ENCODE assay signal across 1 cellular context in the genomic region with DNA sequence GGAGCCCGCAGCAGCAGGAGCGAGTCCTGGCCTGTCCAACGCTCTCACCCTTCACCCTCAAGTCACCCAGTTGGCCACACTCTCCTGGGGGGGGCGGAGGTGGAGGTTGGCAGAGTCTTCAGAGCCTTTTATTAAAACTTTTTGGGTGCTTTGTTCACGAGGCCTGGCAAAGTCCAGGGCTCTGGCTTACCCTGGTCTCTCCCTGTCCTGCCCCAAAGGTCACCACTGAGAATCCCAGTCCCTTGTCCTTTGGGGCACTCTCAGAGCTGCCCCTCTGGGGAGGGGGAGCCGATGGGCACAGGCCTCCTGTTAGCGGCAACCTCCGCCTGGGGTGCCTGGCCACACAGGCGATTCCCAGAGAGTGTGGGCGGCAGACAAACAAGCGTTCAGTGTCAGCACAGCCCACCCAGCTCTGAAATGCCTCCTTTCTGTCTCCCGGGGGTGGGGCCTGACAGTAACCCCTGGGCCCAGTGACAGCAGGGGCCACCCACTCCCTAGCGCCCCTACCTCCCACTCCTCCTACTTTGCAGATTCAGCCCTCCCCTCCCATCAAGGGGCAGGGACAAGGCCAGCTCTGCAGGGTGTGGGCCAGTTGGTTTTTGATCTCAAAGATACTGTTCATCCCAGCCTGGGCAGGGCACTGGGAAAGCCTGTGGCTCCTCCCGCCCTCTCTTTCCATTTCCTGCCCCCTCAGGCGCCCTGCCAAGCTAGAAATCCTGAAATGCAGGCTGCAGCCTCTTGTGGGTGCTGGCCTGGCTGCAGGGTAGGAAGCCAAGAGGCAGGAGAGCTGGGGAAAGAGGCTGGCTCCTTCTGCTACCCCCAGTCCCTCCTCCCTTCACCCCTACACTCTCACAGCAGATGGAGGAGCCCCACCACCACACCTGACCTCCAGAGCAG.
TF ChIP-seq lines count a peak whose summit lies in the region.

No MANE protein-coding gene starts in this region.

TF ChIP-seq in HepG2, 621 proteins besides CTCF, POLR2A, EP300 and RAD21 (continued from another document and continues in another):
- TF ChIP-seq ZC3H4 (CRISPR knock-in tag; IDR thresholded peaks at IDR 0.05; ENCODE audit: borderline replicate concordance) (0 out of 2 replicates have a peak, but pooled peaks have one; percentile 47), ZNF776 (CRISPR knock-in tag; IDR thresholded peaks at IDR 0.05) (peak; percentile 52), ZNF274 (CRISPR knock-in tag; IDR thresholded peaks at IDR 0.05) (peak; percentile 58; the same call in 1 of the 2 replicates), CHCHD3 (CRISPR knock-in tag; IDR thresholded peaks at IDR 0.05) (0 out of 2 replicates have a peak, but pooled peaks have one; percentile 21), KAT8 (CRISPR knock-in tag; IDR thresholded peaks at IDR 0.05) (peak; percentile 60), FOXO1 (CRISPR knock-in tag; IDR thresholded peaks at IDR 0.05) (peak; percentile 55; the same call in 1 of the 2 replicates), NCOA2 (CRISPR knock-in tag; IDR thresholded peaks at IDR 0.05) (peak; percentile 73), SRY (CRISPR knock-in tag; IDR thresholded peaks at IDR 0.05) (peak; percentile 74; the same call in 1 of the 2 replicates), ZNF782 (CRISPR knock-in tag; IDR thresholded peaks at IDR 0.05; ENCODE audit: borderline replicate concordance) (peak; percentile 56; the same call in 1 of the 2 replicates), YEATS4 (CRISPR knock-in tag; IDR thresholded peaks at IDR 0.05; ENCODE audit: borderline replicate concordance) (peak; percentile 64; the same call in 1 of the 2 replicates), ZNF577 (CRISPR knock-in tag; IDR thresholded peaks at IDR 0.05; ENCODE audit: borderline replicate concordance, low read depth) (no peak), ATAD3A (CRISPR knock-in tag; IDR thresholded peaks at IDR 0.05) (0 out of 2 replicates have a peak, but pooled peaks have one; percentile 14), RELA (CRISPR knock-in tag; IDR thresholded peaks at IDR 0.05) (0 out of 2 replicates have a peak, but pooled peaks have one; percentile 29), EEA1 (CRISPR knock-in tag; IDR thresholded peaks at IDR 0.05; ENCODE audit: borderline replicate concordance) (peak; percentile 25; the same call in 1 of the 2 replicates), MIER2 (CRISPR knock-in tag; IDR thresholded peaks at IDR 0.05) (peak; percentile 5; the same call in 1 of the 2 replicates), ZNF891 (CRISPR knock-in tag; IDR thresholded peaks at IDR 0.05) (peak; percentile 45; the same call in 1 of the 2 replicates), CCAR2 (optimal IDR thresholded peaks at IDR 0.05; ENCODE audit: low read depth, low read length) (no peak), SIX1 (CRISPR knock-in tag; IDR thresholded peaks at IDR 0.05; ENCODE audit: borderline replicate concordance) (0 out of 2 replicates have a peak, but pooled peaks have one; percentile 59), EED (CRISPR knock-in tag; IDR thresholded peaks at IDR 0.05) (0 out of 2 replicates have a peak, but pooled peaks have one; percentile 17), PPARG (CRISPR knock-in tag; conservative IDR thresholded peaks at IDR 0.05) (peak; percentile 34; the same call in 1 of the 2 replicates), ZNF124 (CRISPR knock-in tag; IDR thresholded peaks at IDR 0.05) (0 out of 2 replicates have a peak, but pooled peaks have one; percentile 64), ZNF343 (CRISPR knock-in tag; IDR thresholded peaks at IDR 0.05) (0 out of 2 replicates have a peak, but pooled peaks have one; percentile 81), SP2 (CRISPR knock-in tag; IDR thresholded peaks at IDR 0.05) (no peak; the same call in 1 of the 2 replicates)
- TF ChIP-seq, protein P1, sequence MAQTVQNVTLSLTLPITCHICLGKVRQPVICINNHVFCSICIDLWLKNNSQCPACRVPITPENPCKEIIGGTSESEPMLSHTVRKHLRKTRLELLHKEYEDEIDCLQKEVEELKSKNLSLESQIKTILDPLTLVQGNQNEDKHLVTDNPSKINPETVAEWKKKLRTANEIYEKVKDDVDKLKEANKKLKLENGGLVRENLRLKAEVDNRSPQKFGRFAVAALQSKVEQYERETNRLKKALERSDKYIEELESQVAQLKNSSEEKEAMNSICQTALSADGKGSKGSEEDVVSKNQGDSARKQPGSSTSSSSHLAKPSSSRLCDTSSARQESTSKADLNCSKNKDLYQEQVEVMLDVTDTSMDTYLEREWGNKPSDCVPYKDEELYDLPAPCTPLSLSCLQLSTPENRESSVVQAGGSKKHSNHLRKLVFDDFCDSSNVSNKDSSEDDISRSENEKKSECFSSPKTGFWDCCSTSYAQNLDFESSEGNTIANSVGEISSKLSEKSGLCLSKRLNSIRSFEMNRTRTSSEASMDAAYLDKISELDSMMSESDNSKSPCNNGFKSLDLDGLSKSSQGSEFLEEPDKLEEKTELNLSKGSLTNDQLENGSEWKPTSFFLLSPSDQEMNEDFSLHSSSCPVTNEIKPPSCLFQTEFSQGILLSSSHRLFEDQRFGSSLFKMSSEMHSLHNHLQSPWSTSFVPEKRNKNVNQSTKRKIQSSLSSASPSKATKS (CRISPR knock-in tag; IDR thresholded peaks at IDR 0.05): no peak
- TF ChIP-seq, protein P2, sequence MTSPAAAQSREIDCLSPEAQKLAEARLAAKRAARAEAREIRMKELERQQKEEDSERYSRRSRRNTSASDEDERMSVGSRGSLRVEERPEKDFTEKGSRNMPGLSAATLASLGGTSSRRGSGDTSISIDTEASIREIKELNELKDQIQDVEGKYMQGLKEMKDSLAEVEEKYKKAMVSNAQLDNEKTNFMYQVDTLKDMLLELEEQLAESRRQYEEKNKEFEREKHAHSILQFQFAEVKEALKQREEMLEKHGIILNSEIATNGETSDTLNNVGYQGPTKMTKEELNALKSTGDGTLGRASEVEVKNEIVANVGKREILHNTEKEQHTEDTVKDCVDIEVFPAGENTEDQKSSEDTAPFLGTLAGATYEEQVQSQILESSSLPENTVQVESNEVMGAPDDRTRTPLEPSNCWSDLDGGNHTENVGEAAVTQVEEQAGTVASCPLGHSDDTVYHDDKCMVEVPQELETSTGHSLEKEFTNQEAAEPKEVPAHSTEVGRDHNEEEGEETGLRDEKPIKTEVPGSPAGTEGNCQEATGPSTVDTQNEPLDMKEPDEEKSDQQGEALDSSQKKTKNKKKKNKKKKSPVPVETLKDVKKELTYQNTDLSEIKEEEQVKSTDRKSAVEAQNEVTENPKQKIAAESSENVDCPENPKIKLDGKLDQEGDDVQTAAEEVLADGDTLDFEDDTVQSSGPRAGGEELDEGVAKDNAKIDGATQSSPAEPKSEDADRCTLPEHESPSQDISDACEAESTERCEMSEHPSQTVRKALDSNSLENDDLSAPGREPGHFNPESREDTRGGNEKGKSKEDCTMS (CRISPR knock-in tag; conservative IDR thresholded peaks at IDR 0.05): no peak
- TF ChIP-seq, protein P3, sequence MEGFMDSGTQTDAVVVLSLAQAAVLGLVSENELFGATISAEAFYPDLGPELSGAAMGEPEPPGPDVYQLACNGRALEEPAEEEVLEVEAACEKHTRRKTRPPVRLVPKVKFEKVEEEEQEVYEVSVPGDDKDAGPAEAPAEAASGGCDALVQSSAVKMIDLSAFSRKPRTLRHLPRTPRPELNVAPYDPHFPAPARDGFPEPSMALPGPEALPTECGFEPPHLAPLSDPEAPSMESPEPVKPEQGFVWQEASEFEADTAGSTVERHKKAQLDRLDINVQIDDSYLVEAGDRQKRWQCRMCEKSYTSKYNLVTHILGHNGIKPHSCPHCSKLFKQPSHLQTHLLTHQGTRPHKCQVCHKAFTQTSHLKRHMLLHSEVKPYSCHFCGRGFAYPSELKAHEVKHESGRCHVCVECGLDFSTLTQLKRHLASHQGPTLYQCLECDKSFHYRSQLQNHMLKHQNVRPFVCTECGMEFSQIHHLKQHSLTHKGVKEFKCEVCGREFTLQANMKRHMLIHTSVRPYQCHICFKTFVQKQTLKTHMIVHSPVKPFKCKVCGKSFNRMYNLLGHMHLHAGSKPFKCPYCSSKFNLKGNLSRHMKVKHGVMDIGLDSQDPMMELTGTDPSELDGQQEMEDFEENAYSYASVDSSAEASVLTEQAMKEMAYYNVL (CRISPR knock-in tag; IDR thresholded peaks at IDR 0.05; ENCODE audit: borderline replicate concordance): peak; percentile 78; the same call in 1 of the 2 replicates
- TF ChIP-seq, protein P4, sequence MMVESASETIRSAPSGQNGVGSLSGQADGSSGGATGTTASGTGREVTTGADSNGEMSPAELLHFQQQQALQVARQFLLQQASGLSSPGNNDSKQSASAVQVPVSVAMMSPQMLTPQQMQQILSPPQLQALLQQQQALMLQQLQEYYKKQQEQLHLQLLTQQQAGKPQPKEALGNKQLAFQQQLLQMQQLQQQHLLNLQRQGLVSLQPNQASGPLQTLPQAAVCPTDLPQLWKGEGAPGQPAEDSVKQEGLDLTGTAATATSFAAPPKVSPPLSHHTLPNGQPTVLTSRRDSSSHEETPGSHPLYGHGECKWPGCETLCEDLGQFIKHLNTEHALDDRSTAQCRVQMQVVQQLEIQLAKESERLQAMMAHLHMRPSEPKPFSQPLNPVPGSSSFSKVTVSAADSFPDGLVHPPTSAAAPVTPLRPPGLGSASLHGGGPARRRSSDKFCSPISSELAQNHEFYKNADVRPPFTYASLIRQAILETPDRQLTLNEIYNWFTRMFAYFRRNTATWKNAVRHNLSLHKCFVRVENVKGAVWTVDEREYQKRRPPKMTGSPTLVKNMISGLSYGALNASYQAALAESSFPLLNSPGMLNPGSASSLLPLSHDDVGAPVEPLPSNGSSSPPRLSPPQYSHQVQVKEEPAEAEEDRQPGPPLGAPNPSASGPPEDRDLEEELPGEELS (CRISPR knock-in tag; IDR thresholded peaks at IDR 0.05): peak; percentile 72
- TF ChIP-seq, protein P5, sequence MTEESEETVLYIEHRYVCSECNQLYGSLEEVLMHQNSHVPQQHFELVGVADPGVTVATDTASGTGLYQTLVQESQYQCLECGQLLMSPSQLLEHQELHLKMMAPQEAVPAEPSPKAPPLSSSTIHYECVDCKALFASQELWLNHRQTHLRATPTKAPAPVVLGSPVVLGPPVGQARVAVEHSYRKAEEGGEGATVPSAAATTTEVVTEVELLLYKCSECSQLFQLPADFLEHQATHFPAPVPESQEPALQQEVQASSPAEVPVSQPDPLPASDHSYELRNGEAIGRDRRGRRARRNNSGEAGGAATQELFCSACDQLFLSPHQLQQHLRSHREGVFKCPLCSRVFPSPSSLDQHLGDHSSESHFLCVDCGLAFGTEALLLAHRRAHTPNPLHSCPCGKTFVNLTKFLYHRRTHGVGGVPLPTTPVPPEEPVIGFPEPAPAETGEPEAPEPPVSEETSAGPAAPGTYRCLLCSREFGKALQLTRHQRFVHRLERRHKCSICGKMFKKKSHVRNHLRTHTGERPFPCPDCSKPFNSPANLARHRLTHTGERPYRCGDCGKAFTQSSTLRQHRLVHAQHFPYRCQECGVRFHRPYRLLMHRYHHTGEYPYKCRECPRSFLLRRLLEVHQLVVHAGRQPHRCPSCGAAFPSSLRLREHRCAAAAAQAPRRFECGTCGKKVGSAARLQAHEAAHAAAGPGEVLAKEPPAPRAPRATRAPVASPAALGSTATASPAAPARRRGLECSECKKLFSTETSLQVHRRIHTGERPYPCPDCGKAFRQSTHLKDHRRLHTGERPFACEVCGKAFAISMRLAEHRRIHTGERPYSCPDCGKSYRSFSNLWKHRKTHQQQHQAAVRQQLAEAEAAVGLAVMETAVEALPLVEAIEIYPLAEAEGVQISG (CRISPR knock-in tag; IDR thresholded peaks at IDR 0.05): peak; percentile 49; the same call in 1 of the 2 replicates
- TF ChIP-seq, protein P6, sequence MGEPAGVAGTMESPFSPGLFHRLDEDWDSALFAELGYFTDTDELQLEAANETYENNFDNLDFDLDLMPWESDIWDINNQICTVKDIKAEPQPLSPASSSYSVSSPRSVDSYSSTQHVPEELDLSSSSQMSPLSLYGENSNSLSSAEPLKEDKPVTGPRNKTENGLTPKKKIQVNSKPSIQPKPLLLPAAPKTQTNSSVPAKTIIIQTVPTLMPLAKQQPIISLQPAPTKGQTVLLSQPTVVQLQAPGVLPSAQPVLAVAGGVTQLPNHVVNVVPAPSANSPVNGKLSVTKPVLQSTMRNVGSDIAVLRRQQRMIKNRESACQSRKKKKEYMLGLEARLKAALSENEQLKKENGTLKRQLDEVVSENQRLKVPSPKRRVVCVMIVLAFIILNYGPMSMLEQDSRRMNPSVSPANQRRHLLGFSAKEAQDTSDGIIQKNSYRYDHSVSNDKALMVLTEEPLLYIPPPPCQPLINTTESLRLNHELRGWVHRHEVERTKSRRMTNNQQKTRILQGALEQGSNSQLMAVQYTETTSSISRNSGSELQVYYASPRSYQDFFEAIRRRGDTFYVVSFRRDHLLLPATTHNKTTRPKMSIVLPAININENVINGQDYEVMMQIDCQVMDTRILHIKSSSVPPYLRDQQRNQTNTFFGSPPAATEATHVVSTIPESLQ (CRISPR knock-in tag; conservative IDR thresholded peaks at IDR 0.05): no peak; the same call in 1 of the 2 replicates
- TF ChIP-seq, protein P7, sequence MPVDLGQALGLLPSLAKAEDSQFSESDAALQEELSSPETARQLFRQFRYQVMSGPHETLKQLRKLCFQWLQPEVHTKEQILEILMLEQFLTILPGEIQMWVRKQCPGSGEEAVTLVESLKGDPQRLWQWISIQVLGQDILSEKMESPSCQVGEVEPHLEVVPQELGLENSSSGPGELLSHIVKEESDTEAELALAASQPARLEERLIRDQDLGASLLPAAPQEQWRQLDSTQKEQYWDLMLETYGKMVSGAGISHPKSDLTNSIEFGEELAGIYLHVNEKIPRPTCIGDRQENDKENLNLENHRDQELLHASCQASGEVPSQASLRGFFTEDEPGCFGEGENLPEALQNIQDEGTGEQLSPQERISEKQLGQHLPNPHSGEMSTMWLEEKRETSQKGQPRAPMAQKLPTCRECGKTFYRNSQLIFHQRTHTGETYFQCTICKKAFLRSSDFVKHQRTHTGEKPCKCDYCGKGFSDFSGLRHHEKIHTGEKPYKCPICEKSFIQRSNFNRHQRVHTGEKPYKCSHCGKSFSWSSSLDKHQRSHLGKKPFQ (CRISPR knock-in tag; IDR thresholded peaks at IDR 0.05; ENCODE audit: insufficient replicate concordance): peak; percentile 41
- TF ChIP-seq, protein P8, sequence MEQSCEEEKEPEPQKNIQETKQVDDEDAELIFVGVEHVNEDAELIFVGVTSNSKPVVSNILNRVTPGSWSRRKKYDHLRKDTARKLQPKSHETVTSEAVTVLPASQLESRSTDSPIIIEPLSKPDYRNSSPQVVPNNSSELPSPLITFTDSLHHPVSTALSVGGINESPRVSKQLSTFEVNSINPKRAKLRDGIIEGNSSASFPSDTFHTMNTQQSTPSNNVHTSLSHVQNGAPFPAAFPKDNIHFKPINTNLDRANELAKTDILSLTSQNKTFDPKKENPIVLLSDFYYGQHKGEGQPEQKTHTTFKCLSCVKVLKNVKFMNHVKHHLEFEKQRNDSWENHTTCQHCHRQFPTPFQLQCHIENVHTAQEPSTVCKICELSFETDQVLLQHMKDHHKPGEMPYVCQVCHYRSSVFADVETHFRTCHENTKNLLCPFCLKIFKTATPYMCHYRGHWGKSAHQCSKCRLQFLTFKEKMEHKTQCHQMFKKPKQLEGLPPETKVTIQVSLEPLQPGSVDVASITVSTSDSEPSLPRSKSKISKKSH (CRISPR knock-in tag; IDR thresholded peaks at IDR 0.05; ENCODE audit: borderline replicate concordance): 0 out of 2 replicates have a peak, but pooled peaks have one; percentile 67
- TF ChIP-seq, protein P9, sequence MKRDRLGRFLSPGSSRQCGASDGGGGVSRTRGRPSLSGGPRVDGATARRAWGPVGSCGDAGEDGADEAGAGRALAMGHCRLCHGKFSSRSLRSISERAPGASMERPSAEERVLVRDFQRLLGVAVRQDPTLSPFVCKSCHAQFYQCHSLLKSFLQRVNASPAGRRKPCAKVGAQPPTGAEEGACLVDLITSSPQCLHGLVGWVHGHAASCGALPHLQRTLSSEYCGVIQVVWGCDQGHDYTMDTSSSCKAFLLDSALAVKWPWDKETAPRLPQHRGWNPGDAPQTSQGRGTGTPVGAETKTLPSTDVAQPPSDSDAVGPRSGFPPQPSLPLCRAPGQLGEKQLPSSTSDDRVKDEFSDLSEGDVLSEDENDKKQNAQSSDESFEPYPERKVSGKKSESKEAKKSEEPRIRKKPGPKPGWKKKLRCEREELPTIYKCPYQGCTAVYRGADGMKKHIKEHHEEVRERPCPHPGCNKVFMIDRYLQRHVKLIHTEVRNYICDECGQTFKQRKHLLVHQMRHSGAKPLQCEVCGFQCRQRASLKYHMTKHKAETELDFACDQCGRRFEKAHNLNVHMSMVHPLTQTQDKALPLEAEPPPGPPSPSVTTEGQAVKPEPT (CRISPR knock-in tag; IDR thresholded peaks at IDR 0.05; ENCODE audit: low read depth): peak; percentile 84; the same call in 1 of the 2 replicates
